Comparison of ENCODE assay signal across 10 cellular contexts in genomic region chr7:158541330-158542010, GRCh38. TPM values are rescaled to one million over a fixed set of nuclear protein-coding genes. Genes with fewer than 3 reads are reported as not detected.
DNase-seq lines count a peak whose midpoint lies in the region; ATAC-seq and TF ChIP-seq lines count a peak whose summit lies in the region.
"Had no signal": no experiment of that assay in that cellular context is flagged by ENCODE, and none has a peak within 500 bp of the region (broad histone marks: within the 10 kb centered on the region; RNA-seq: fewer than 3 reads in every experiment).

No MANE protein-coding gene starts in this region.

- H3K36me3 ChIP-seq in BLaER1: no peaks in the 10 kb centered on the region
- no peaks in the 10 kb centered on the region for H3K36me3 ChIP-seq in osteoblast (ENCODE audit: insufficient read depth, low read length)
- H3K36me3 ChIP-seq: gastroesophageal sphincter had no signal

- H3K27ac ChIP-seq in BLaER1 (peak overlapping the region; percentile 45), osteoblast (ENCODE audit: low read depth, low read length) (no peak overlapping the region)
- H3K27ac ChIP-seq: gastroesophageal sphincter had no signal

- no peak overlapping the region for H2AFZ ChIP-seq in osteoblast (ENCODE audit: low read length)

- H3K4me1 ChIP-seq in BLaER1: peaks cover 63% of the 10 kb centered on the region
- no peaks in the 10 kb centered on the region for H3K4me1 ChIP-seq in osteoblast (ENCODE audit: insufficient read depth, low read length)
- H3K4me1 ChIP-seq: gastroesophageal sphincter had no signal

- no peaks in the 10 kb centered on the region for H3K36me3 Mint-ChIP-seq in activated naive CD8-positive, alpha-beta T cell
- H3K36me3 Mint-ChIP-seq: CD8-positive, alpha-beta T cell had no signal

- no peaks in the 10 kb centered on the region for H3K79me2 ChIP-seq in osteoblast (ENCODE audit: insufficient read depth, low read length)

- no peaks in the 10 kb centered on the region for H3K9me3 Mint-ChIP-seq in activated naive CD8-positive, alpha-beta T cell (ENCODE audit: low read depth)
- H3K9me3 Mint-ChIP-seq: CD8-positive, alpha-beta T cell had no signal

- H3K27me3 ChIP-seq in BLaER1 (no peaks in the 10 kb centered on the region), osteoblast (ENCODE audit: insufficient read depth, low read length) (no peaks in the 10 kb centered on the region)

- H3K4me1 Mint-ChIP-seq in activated naive CD8-positive, alpha-beta T cell (ENCODE audit: low read depth): peaks cover 7% of the 10 kb centered on the region

- H3K27ac Mint-ChIP-seq in activated naive CD8-positive, alpha-beta T cell: no peak overlapping the region
- H3K27ac Mint-ChIP-seq: CD8-positive, alpha-beta T cell had no signal

- ATAC-seq in GM19372 (IDR thresholded peaks at IDR 0.05; ENCODE audit: low read depth, unreplicated experiment): peak; percentile 83
- no peak for ATAC-seq in GM19328 (IDR thresholded peaks at IDR 0.05; ENCODE audit: unreplicated experiment)
- ATAC-seq: CD8-positive, alpha-beta T cell; gastroesophageal sphincter had no signal

- H3K4me3 ChIP-seq in BLaER1 (no peak overlapping the region), osteoblast (ENCODE audit: insufficient read depth, low read length) (no peak overlapping the region)
- H3K4me3 ChIP-seq: gastroesophageal sphincter had no signal

- peak overlapping the region; percentile 53 for H3K4me3 Mint-ChIP-seq in activated naive CD8-positive, alpha-beta T cell
- H3K4me3 Mint-ChIP-seq: CD8-positive, alpha-beta T cell had no signal

- H4K20me1 ChIP-seq in BLaER1 (no peaks in the 10 kb centered on the region), osteoblast (ENCODE audit: insufficient read depth, low read length) (no peaks in the 10 kb centered on the region)

- no peak for TF ChIP-seq CTCF in osteoblast (IDR thresholded peaks at IDR 0.05; ENCODE audit: extremely low read depth, low read depth, low read length)

- H3K4me2 ChIP-seq in BLaER1 (peak overlapping the region; percentile 74), osteoblast (ENCODE audit: insufficient read depth, low read length) (no peak overlapping the region)

- H3K9ac ChIP-seq in BLaER1: peak overlapping the region; percentile 51; the same call in 1 of the 2 replicates

- peak; percentile 60 for DNase-seq in KG1 (lab: John Stamatoyannopoulos, UW)
- DNase-seq in osteoblast (ENCODE audit: insufficient read length, low spot score, missing footprints): no peak
- no peak for DNase-seq in central memory CD4-positive, alpha-beta T cell
- DNase-seq in NCI-H146 (lab: John Stamatoyannopoulos, UW): no peak

- H3K9me3 ChIP-seq in BLaER1 (peaks cover 1% of the 10 kb centered on the region), osteoblast (ENCODE audit: low read depth, low read length) (no peaks in the 10 kb centered on the region)
- H3K9me3 ChIP-seq: gastroesophageal sphincter had no signal

- H3K27me3 Mint-ChIP-seq in activated naive CD8-positive, alpha-beta T cell: no peaks in the 10 kb centered on the region

RNA-seq across cellular contexts. Expression of gene PTPRN2, which starts 46.2 kb away (rescaled TPM):
- 0.36 and 0.88 TPM in 2 replicates for total RNA-seq in osteoblast
